Comparison of ENCODE assay signal across 8 cellular contexts in the genomic region with DNA sequence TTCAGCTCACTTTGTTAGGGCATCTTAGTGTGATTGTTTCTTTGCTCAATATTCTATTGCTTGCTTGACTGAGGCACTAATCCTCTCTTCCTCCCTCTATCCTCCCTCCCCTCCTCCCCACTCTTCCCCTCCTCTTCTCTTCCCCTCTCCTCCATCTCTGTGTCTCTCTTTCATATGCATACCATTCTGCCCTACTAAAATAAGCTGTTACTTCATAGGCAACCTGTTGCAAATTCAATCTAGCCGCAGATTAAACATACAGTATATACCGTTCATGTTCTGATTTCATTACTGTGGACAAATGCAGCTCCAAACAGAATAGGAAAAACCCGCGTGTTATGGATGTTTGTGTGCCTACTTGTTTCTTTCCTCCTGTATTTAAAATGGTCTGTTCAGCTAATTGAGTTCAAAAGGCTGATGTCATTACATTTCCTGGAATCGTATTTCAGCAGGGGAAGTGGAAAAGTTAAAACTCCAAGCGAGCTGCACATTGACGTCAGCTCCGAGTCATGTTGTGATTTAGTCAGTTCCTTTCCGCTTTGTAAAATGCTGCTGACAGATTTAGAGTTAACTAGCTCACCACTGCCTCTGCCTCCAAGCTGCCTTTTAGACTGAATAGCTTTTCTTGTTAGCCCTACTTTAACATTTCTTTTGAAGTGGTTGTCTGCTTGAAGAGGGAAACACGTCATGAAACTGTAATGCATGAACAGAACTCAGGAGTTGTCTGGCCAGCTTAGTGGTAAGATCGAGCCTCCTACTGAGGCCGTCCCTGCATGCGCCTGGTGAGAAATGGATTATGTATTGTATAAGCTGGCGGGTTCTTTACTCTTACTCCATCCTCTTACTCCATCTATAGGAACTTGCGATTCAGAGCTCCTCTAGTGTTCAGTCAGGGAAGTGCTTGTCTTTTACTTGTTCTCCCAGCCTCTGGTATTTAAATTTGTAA.
DNase-seq lines count a peak whose midpoint lies in the region; ATAC-seq and TF ChIP-seq lines count a peak whose summit lies in the region.

No MANE protein-coding gene starts in this region.

- H3K36me3 ChIP-seq in colonic mucosa = no peaks in the 10 kb centered on the region

- peak overlapping the region; percentile 31 for H3K4me3 ChIP-seq in colonic mucosa

- no peaks in the 10 kb centered on the region for H3K9me3 ChIP-seq in colonic mucosa

- DNase-seq in AG09319 (ENCODE audit: extremely low read depth, low read depth) (peak; percentile 78), NCI-H460 (ENCODE audit: extremely low read depth, low read depth) (peak; percentile 87), colonic mucosa (peak; percentile 72), left colon (peak; percentile 67 to 79)
- peak; percentile 70 for DNase-seq in activated CD4-positive, alpha-beta T cell treated with anti-CD3 and anti-CD28 coated beads for 1 hour
- peak; percentile 56 to 58 for DNase-seq in stimulated activated CD4-positive, alpha-beta T cell treated with anti-CD3 and anti-CD28 coated beads, Interleukin-2, amount 100 ng/mL, for 48 hours

- intact Hi-C loops in colonic mucosa (cut with DNase I) = no loop called here
- intact Hi-C loops in left colon (cut with DNase I, micrococcal nuclease) = loop anchor here in 1 of 2 donors (2.0 kb wide), 1 partner anchor 69 kb away; the partner anchor contains the start of gene CREM

- peak overlapping the region; percentile 40 to 73 for H3K9ac ChIP-seq in colonic mucosa (ENCODE audit: low read depth in 2 of 2, low read length in 2 of 2)

- peak overlapping the region; percentile 87 for H3K27ac ChIP-seq in colonic mucosa

- no peaks in the 10 kb centered on the region for H3K4me1 ChIP-seq in colonic mucosa

- TF ChIP-seq CTCF in AG09319 (IDR thresholded peaks at IDR 0.05; ENCODE audit: low read depth, low read length) (peak; percentile 85), colonic mucosa (IDR thresholded peaks at IDR 0.05) (peak; percentile 88)

- ATAC-seq in GM18868 (IDR thresholded peaks at IDR 0.05; ENCODE audit: unreplicated experiment) (peak; percentile 92), HG03139 (IDR thresholded peaks at IDR 0.05; ENCODE audit: unreplicated experiment) (peak; percentile 98), left colon (peak; percentile 98)

- no peaks in the 10 kb centered on the region for H3K27me3 ChIP-seq in colonic mucosa

Comparison
In these comparisons a context has a peak if more than half of its experiments do, and no peak if none do; other contexts are left out.
1. Peak in every context shown above with its lines: DNase-seq, ATAC-seq, H3K4me3 ChIP-seq and H3K27ac ChIP-seq.